In the genomic region with DNA sequence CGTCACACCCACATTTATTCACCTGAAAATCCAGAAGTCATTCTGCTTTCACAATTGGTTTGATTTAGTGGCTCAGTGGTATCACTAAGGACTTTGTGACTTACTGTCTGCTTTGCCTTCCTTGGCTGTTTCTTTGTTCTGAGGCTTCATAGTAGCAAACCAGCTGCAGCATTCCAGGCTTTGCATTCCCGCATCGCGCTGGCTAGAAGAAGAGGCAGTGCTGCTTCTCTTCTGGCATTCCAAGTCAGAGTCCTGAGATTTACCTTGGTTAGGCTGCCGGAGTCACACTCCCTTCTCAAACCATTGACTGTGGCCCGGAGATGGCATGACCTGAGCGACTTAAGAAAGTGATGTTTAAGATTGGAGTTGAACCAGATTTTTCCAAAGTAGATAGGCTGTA, we compare ENCODE assay signal across 1 cellular context.
TF ChIP-seq lines count a peak whose summit lies in the region.

No MANE protein-coding gene starts in this region.

TF ChIP-seq in GM23338, 12 proteins besides CTCF, POLR2A, EP300 and RAD21:
- TF ChIP-seq ZNF462 (CRISPR knock-in tag; IDR thresholded peaks at IDR 0.05), result peak; percentile 87
- TF ChIP-seq EZH2 (IDR thresholded peaks at IDR 0.05; ENCODE audit: low read depth, unreplicated experiment), result no peak
- no peak for TF ChIP-seq ZNF114 (CRISPR knock-in tag; IDR thresholded peaks at IDR 0.05)
- no peak for TF ChIP-seq ZNF331 (CRISPR knock-in tag; IDR thresholded peaks at IDR 0.05; ENCODE audit: low read depth)
- no peak for TF ChIP-seq JUNB (IDR thresholded peaks at IDR 0.05; ENCODE audit: unreplicated experiment)
- TF ChIP-seq, protein P1, sequence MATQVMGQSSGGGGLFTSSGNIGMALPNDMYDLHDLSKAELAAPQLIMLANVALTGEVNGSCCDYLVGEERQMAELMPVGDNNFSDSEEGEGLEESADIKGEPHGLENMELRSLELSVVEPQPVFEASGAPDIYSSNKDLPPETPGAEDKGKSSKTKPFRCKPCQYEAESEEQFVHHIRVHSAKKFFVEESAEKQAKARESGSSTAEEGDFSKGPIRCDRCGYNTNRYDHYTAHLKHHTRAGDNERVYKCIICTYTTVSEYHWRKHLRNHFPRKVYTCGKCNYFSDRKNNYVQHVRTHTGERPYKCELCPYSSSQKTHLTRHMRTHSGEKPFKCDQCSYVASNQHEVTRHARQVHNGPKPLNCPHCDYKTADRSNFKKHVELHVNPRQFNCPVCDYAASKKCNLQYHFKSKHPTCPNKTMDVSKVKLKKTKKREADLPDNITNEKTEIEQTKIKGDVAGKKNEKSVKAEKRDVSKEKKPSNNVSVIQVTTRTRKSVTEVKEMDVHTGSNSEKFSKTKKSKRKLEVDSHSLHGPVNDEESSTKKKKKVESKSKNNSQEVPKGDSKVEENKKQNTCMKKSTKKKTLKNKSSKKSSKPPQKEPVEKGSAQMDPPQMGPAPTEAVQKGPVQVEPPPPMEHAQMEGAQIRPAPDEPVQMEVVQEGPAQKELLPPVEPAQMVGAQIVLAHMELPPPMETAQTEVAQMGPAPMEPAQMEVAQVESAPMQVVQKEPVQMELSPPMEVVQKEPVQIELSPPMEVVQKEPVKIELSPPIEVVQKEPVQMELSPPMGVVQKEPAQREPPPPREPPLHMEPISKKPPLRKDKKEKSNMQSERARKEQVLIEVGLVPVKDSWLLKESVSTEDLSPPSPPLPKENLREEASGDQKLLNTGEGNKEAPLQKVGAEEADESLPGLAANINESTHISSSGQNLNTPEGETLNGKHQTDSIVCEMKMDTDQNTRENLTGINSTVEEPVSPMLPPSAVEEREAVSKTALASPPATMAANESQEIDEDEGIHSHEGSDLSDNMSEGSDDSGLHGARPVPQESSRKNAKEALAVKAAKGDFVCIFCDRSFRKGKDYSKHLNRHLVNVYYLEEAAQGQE (IDR thresholded peaks at IDR 0.05; ENCODE audit: unreplicated experiment), result no peak
- no peak for TF ChIP-seq EZH2phosphoT487 (IDR thresholded peaks at IDR 0.05; ENCODE audit: unreplicated experiment)
